In the genomic region with DNA sequence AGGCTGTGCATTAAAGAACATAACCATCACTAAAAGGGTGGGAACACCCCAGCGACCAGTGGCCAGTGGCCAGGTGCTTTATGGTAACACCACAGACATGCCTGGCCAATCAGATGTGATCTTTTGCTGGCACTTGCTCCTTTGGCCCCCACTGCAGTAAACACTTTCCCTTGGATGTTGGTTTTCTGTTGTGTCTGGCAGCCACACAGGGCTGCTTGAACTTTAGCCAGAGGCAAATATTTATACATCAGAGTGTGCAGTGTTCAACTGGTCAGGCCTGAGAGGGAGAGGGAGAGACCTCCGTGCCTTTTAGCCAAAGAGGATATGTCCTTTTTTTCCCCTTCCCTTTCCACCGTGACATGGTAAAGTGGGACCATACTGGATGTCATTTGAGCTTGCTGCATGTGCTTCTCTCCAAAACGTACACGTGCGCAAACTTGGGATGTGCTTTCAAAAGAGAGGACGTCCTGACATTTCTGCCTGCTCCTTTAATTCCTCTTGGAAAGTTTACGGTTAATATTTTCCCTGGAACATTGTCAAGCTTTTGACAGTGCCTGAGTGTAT, we compare ENCODE assay signal across 1 cellular context.
TF ChIP-seq lines count a peak whose summit lies in the region.

No MANE protein-coding gene starts in this region.

TF ChIP-seq in HepG2, 621 proteins besides CTCF, POLR2A, EP300 and RAD21 (continued from another document and continues in another):
- TF ChIP-seq HMGXB4 (CRISPR knock-in tag; IDR thresholded peaks at IDR 0.05; ENCODE audit: borderline replicate concordance in 1 of 2, low read depth in 1 of 2), result no peak
- TF ChIP-seq, protein P1, sequence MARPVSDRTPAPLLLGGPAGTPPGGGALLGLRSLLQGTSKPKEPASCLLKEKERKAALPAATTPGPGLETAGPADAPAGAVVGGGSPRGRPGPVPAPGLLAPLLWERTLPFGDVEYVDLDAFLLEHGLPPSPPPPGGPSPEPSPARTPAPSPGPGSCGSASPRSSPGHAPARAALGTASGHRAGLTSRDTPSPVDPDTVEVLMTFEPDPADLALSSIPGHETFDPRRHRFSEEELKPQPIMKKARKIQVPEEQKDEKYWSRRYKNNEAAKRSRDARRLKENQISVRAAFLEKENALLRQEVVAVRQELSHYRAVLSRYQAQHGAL (CRISPR knock-in tag; IDR thresholded peaks at IDR 0.05; ENCODE audit: not compliant biosample characterization), result peak; percentile 1
- no peak for TF ChIP-seq PCBP1 (IDR thresholded peaks at IDR 0.05; ENCODE audit: borderline replicate concordance, low read depth, low read length)
- no peak for TF ChIP-seq KLF15 (CRISPR knock-in tag; IDR thresholded peaks at IDR 0.05; ENCODE audit: borderline replicate concordance)
- no peak for TF ChIP-seq ZNF383 (CRISPR knock-in tag; IDR thresholded peaks at IDR 0.05; ENCODE audit: borderline replicate concordance)
- TF ChIP-seq ZBTB44 (CRISPR knock-in tag; IDR thresholded peaks at IDR 0.05), result 0 out of 2 replicates have a peak, but pooled peaks have one; percentile 10
- TF ChIP-seq ZFP90 (CRISPR knock-in tag; IDR thresholded peaks at IDR 0.05; ENCODE audit: borderline replicate concordance), result no peak; the same call in 1 of the 2 replicates
- TF ChIP-seq CREM (IDR thresholded peaks at IDR 0.05), result peak; percentile 65; the same call in 1 of the 2 replicates
- TF ChIP-seq CREM (CRISPR knock-in tag; IDR thresholded peaks at IDR 0.05), result no peak
- no peak for TF ChIP-seq ZNF746 (CRISPR knock-in tag; IDR thresholded peaks at IDR 0.05)
- TF ChIP-seq AGO2 (optimal IDR thresholded peaks at IDR 0.05; ENCODE audit: low read depth, low read length), result no peak
- TF ChIP-seq, protein P2, sequence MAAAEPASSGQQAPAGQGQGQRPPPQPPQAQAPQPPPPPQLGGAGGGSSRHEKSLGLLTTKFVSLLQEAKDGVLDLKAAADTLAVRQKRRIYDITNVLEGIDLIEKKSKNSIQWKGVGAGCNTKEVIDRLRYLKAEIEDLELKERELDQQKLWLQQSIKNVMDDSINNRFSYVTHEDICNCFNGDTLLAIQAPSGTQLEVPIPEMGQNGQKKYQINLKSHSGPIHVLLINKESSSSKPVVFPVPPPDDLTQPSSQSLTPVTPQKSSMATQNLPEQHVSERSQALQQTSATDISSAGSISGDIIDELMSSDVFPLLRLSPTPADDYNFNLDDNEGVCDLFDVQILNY (CRISPR knock-in tag; conservative IDR thresholded peaks at IDR 0.05), result no peak
- TF ChIP-seq ZNF788 (CRISPR knock-in tag; IDR thresholded peaks at IDR 0.05; ENCODE audit: borderline replicate concordance), result peak; percentile 49; the same call in 1 of the 2 replicates
- TF ChIP-seq, protein P3, sequence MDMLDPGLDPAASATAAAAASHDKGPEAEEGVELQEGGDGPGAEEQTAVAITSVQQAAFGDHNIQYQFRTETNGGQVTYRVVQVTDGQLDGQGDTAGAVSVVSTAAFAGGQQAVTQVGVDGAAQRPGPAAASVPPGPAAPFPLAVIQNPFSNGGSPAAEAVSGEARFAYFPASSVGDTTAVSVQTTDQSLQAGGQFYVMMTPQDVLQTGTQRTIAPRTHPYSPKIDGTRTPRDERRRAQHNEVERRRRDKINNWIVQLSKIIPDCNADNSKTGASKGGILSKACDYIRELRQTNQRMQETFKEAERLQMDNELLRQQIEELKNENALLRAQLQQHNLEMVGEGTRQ (IDR thresholded peaks at IDR 0.05; ENCODE audit: low read depth, low read length), result no peak
- TF ChIP-seq, protein P3 (CRISPR knock-in tag; IDR thresholded peaks at IDR 0.05; ENCODE audit: borderline replicate concordance), result no peak
- no peak for TF ChIP-seq IKZF4 (CRISPR knock-in tag; IDR thresholded peaks at IDR 0.05; ENCODE audit: borderline replicate concordance, low read depth, not compliant biosample characterization)
- TF ChIP-seq ZNF761 (CRISPR knock-in tag; conservative IDR thresholded peaks at IDR 0.05), result no peak
- TF ChIP-seq, protein P4, sequence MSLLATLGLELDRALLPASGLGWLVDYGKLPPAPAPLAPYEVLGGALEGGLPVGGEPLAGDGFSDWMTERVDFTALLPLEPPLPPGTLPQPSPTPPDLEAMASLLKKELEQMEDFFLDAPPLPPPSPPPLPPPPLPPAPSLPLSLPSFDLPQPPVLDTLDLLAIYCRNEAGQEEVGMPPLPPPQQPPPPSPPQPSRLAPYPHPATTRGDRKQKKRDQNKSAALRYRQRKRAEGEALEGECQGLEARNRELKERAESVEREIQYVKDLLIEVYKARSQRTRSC (CRISPR knock-in tag; IDR thresholded peaks at IDR 0.05; ENCODE audit: low read depth), result no peak
- no peak for TF ChIP-seq PAWR (CRISPR knock-in tag; IDR thresholded peaks at IDR 0.05; ENCODE audit: borderline replicate concordance)
- TF ChIP-seq PPARG (CRISPR knock-in tag; conservative IDR thresholded peaks at IDR 0.05), result peak; percentile 90
- no peak for TF ChIP-seq TMF1 (CRISPR knock-in tag; IDR thresholded peaks at IDR 0.05; ENCODE audit: low read depth)
- TF ChIP-seq STAG1 (CRISPR knock-in tag; IDR thresholded peaks at IDR 0.05), result peak; percentile 40
- TF ChIP-seq, protein P5, sequence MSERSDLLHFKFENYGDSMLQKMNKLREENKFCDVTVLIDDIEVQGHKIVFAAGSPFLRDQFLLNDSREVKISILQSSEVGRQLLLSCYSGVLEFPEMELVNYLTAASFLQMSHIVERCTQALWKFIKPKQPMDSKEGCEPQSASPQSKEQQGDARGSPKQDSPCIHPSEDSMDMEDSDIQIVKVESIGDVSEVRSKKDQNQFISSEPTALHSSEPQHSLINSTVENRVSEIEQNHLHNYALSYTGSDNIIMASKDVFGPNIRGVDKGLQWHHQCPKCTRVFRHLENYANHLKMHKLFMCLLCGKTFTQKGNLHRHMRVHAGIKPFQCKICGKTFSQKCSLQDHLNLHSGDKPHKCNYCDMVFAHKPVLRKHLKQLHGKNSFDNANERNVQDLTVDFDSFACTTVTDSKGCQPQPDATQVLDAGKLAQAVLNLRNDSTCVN (CRISPR knock-in tag; IDR thresholded peaks at IDR 0.05; ENCODE audit: borderline replicate concordance), result no peak; the same call in 1 of the 2 replicates
- TF ChIP-seq SMAD3 (CRISPR knock-in tag; IDR thresholded peaks at IDR 0.05), result peak; percentile 83; the same call in 1 of the 2 replicates
- TF ChIP-seq HIVEP1 (CRISPR knock-in tag; IDR thresholded peaks at IDR 0.05), result no peak
- TF ChIP-seq, protein P6, sequence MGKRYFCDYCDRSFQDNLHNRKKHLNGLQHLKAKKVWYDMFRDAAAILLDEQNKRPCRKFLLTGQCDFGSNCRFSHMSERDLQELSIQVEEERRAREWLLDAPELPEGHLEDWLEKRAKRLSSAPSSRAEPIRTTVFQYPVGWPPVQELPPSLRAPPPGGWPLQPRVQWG (CRISPR knock-in tag; IDR thresholded peaks at IDR 0.05; ENCODE audit: borderline replicate concordance, low read depth), result no peak
- TF ChIP-seq HDAC1 (CRISPR knock-in tag; IDR thresholded peaks at IDR 0.05), result peak; percentile 75
- no peak for TF ChIP-seq ZNF747 (CRISPR knock-in tag; IDR thresholded peaks at IDR 0.05; ENCODE audit: borderline replicate concordance)
- no peak for TF ChIP-seq ZBTB10 (CRISPR knock-in tag; IDR thresholded peaks at IDR 0.05; ENCODE audit: borderline replicate concordance)
- peak; percentile 83 for TF ChIP-seq ZBTB38 (CRISPR knock-in tag; IDR thresholded peaks at IDR 0.05)
- TF ChIP-seq ZNF468 (CRISPR knock-in tag; IDR thresholded peaks at IDR 0.05), result no peak
- TF ChIP-seq ZFP62 (CRISPR knock-in tag; IDR thresholded peaks at IDR 0.05), result no peak
- TF ChIP-seq ZNF644 (CRISPR knock-in tag; IDR thresholded peaks at IDR 0.05; ENCODE audit: low read depth), result 0 out of 2 replicates have a peak, but pooled peaks have one; percentile 28
- peak; percentile 97 for TF ChIP-seq SALL1 (CRISPR knock-in tag; IDR thresholded peaks at IDR 0.05)
- peak; percentile 74; the same call in 1 of the 2 replicates for TF ChIP-seq ZNF264 (CRISPR knock-in tag; IDR thresholded peaks at IDR 0.05)
- peak; percentile 60; the same call in 1 of the 2 replicates for TF ChIP-seq SMYD3 (CRISPR knock-in tag; IDR thresholded peaks at IDR 0.05)
- no peak for TF ChIP-seq ETV6 (CRISPR knock-in tag; conservative IDR thresholded peaks at IDR 0.05)
- TF ChIP-seq RBAK (CRISPR knock-in tag; IDR thresholded peaks at IDR 0.05), result no peak
- peak; percentile 83 for TF ChIP-seq FOXK2 (IDR thresholded peaks at IDR 0.05)
- no peak for TF ChIP-seq ZBTB7A (CRISPR knock-in tag; IDR thresholded peaks at IDR 0.05)
- TF ChIP-seq SSRP1 (CRISPR knock-in tag; IDR thresholded peaks at IDR 0.05), result 0 out of 2 replicates have a peak, but pooled peaks have one; percentile 48
- TF ChIP-seq GATA4 (IDR thresholded peaks at IDR 0.05; ENCODE audit: borderline replicate concordance, low read depth), result no peak; the same call in 1 of the 2 replicates
- no peak for TF ChIP-seq AGO1 (IDR thresholded peaks at IDR 0.05; ENCODE audit: low read depth, low read length, poor library complexity, severe bottlenecking)
